Comparison of ENCODE assay signal across 8 cellular contexts in genomic region chr6:28587011-28587745, GRCh38.
DNase-seq lines count a peak whose midpoint lies in the region; ATAC-seq, FAIRE-seq and TF ChIP-seq lines count a peak whose summit lies in the region.

No MANE protein-coding gene starts in this region.

- intact Hi-C loops in activated CD4-positive, alpha-beta memory T cell treated with anti-CD3 and anti-CD28 coated beads for 36 hours (cut with micrococcal nuclease): loop anchor here (2.0 kb wide), 2 partner anchors 44 to 506 kb away; partner anchors contain the start of gene ZNF165
- intact Hi-C loops in mucosa of descending colon (cut with DNase I, micrococcal nuclease): no loop called here

- no peak for TF ChIP-seq CTCF in mucosa of descending colon (IDR thresholded peaks at IDR 0.05)

- DNase-seq in GM18507 (ENCODE audit: extremely low spot score, insufficient read length, low read depth) (no peak), NCI-H2171 treated with DMSO at 0.1 percent for 48 hours (lab: John Stamatoyannopoulos, UW) (peak; percentile 96), mucosa of descending colon (peak; percentile 82 to 85 (median 83))
- DNase-seq in activated CD4-positive, alpha-beta memory T cell treated with anti-CD3 and anti-CD28 coated beads for 36 hours: peak; percentile 77
- peak in 2 of 3 experiments; percentile 12 to 20 for DNase-seq in effector memory CD8-positive, alpha-beta T cell
- DNase-seq in stimulated activated CD8-positive, alpha-beta memory T cell treated with anti-CD3 and anti-CD28 coated beads, Interleukin-4, amount 100 ng/mL, for 48 hours: peak; percentile 76

- CTCF ChIA-PET in activated CD4-positive, alpha-beta memory T cell treated with anti-CD3 and anti-CD28 coated beads for 36 hours (lab: Charles Lee): no interaction called here

- no peak overlapping the region for H3K27ac Mint-ChIP-seq in activated CD4-positive, alpha-beta memory T cell treated with anti-CD3 and anti-CD28 coated beads for 36 hours
- H3K27ac Mint-ChIP-seq in effector memory CD8-positive, alpha-beta T cell: no peak overlapping the region

- H3K4me1 ChIP-seq in mucosa of descending colon (ENCODE audit: low read depth): no peaks in the 10 kb centered on the region

- POLR2A ChIA-PET in activated CD4-positive, alpha-beta memory T cell treated with anti-CD3 and anti-CD28 coated beads for 36 hours (lab: Charles Lee): no interaction called here

- H3K36me3 Mint-ChIP-seq in activated CD4-positive, alpha-beta memory T cell treated with anti-CD3 and anti-CD28 coated beads for 36 hours: peaks cover 4% of the 10 kb centered on the region
- peaks cover 4% of the 10 kb centered on the region for H3K36me3 Mint-ChIP-seq in effector memory CD8-positive, alpha-beta T cell (ENCODE audit: insufficient read depth)

- no peaks in the 10 kb centered on the region for H3K9me3 Mint-ChIP-seq in activated CD4-positive, alpha-beta memory T cell treated with anti-CD3 and anti-CD28 coated beads for 36 hours
- H3K9me3 Mint-ChIP-seq in effector memory CD8-positive, alpha-beta T cell: peaks cover 2 to 12% of the 10 kb centered on the region in 2 donors

- H3K4me1 Mint-ChIP-seq in activated CD4-positive, alpha-beta memory T cell treated with anti-CD3 and anti-CD28 coated beads for 36 hours (ENCODE audit: low read depth): peaks cover 20% of the 10 kb centered on the region
- peaks cover 5 to 13% of the 10 kb centered on the region in 2 donors for H3K4me1 Mint-ChIP-seq in effector memory CD8-positive, alpha-beta T cell (ENCODE audit: low read depth in 2 of 2)

- FAIRE-seq in GM18507 (lab: Jason Lieb, UNC): peak; percentile 36

- ATAC-seq in HG02852 (IDR thresholded peaks at IDR 0.05; ENCODE audit: unreplicated experiment) (peak; percentile 87), mucosa of descending colon (peak; percentile 99), HG02840 (IDR thresholded peaks at IDR 0.05; ENCODE audit: low FRiP score, unreplicated experiment) (no peak)
- ATAC-seq in effector memory CD8-positive, alpha-beta T cell (replicated peaks): peak; percentile 53

- no peaks in the 10 kb centered on the region for H3K9me3 ChIP-seq in mucosa of descending colon

- H3K4me3 ChIP-seq in mucosa of descending colon: peak overlapping the region; percentile 27

- no peaks in the 10 kb centered on the region for H3K36me3 ChIP-seq in mucosa of descending colon (ENCODE audit: low read depth)

- H3K4me3 Mint-ChIP-seq in activated CD4-positive, alpha-beta memory T cell treated with anti-CD3 and anti-CD28 coated beads for 36 hours: peak overlapping the region; percentile 73
- H3K4me3 Mint-ChIP-seq in effector memory CD8-positive, alpha-beta T cell: peak overlapping the region; percentile 68 to 73

- H3K27me3 Mint-ChIP-seq in activated CD4-positive, alpha-beta memory T cell treated with anti-CD3 and anti-CD28 coated beads for 36 hours: peaks cover 73% of the 10 kb centered on the region
- peaks cover 88 to 90% of the 10 kb centered on the region in 2 donors for H3K27me3 Mint-ChIP-seq in effector memory CD8-positive, alpha-beta T cell
